8 cellular contexts compared by ENCODE assay signal in genomic region chr12:89384050-89384749, GRCh38. TPM values are rescaled to one million over a fixed set of nuclear protein-coding genes. Genes with fewer than 3 reads are reported as not detected.
A peak's percentile ranks its signal among the peaks of the same experiment; 100 is the strongest.
DNase-seq lines count a peak whose midpoint lies in the region; ATAC-seq and TF ChIP-seq lines count a peak whose summit lies in the region.

No MANE protein-coding gene starts in this region.

- no peak overlapping the region for H3K4me3 Mint-ChIP-seq in activated CD4-positive, alpha-beta memory T cell treated with anti-CD3 and anti-CD28 coated beads for 36 hours

- intact Hi-C loops in dorsolateral prefrontal cortex (cut with DNase I) (no loop called here), mucosa of descending colon (cut with DNase I, micrococcal nuclease) (no loop called here)
- intact Hi-C loops in activated CD4-positive, alpha-beta memory T cell treated with anti-CD3 and anti-CD28 coated beads for 36 hours (cut with micrococcal nuclease), result no loop called here

- peak overlapping the region in 20 of 59 donors; percentile 2 to 40 (median 8) for H3K4me3 ChIP-seq in dorsolateral prefrontal cortex
- no peak overlapping the region for H3K4me3 ChIP-seq in mucosa of descending colon

- H3K36me3 Mint-ChIP-seq in activated CD4-positive, alpha-beta memory T cell treated with anti-CD3 and anti-CD28 coated beads for 36 hours, result no peaks in the 10 kb centered on the region

- no peaks in the 10 kb centered on the region for H3K36me3 ChIP-seq in mucosa of descending colon (ENCODE audit: low read depth)

- no peak overlapping the region for H3K27ac Mint-ChIP-seq in activated CD4-positive, alpha-beta memory T cell treated with anti-CD3 and anti-CD28 coated beads for 36 hours

- peak; percentile 91 for DNase-seq in AG09319 (ENCODE audit: extremely low read depth, low read depth)
- DNase-seq in NCI-H146 (lab: John Stamatoyannopoulos, UW), result peak; percentile 83
- DNase-seq in dorsolateral prefrontal cortex, result peak; percentile 24 to 87 (median 74)
- DNase-seq in mucosa of descending colon, result peak in 2 of 3 donors; percentile 64 to 72
- DNase-seq in activated CD4-positive, alpha-beta memory T cell treated with anti-CD3 and anti-CD28 coated beads for 36 hours, result no peak
- DNase-seq in activated T-cell treated with anti-CD3 and anti-CD28 coated beads for 4 hours, result no peak
- no peak for DNase-seq in retina

- peaks cover 32% of the 10 kb centered on the region for H3K4me1 ChIP-seq in mucosa of descending colon (ENCODE audit: low read depth)

- ATAC-seq in mucosa of descending colon, result peak; percentile 71
- ATAC-seq in HG03280 (IDR thresholded peaks at IDR 0.05; ENCODE audit: unreplicated experiment), result no peak

- H3K27me3 Mint-ChIP-seq in activated CD4-positive, alpha-beta memory T cell treated with anti-CD3 and anti-CD28 coated beads for 36 hours, result no peaks in the 10 kb centered on the region

- H3K9me3 ChIP-seq in mucosa of descending colon, result no peaks in the 10 kb centered on the region

- no peaks in the 10 kb centered on the region for H3K27me3 ChIP-seq in dorsolateral prefrontal cortex

- POLR2A ChIA-PET in activated CD4-positive, alpha-beta memory T cell treated with anti-CD3 and anti-CD28 coated beads for 36 hours (lab: Charles Lee), result no interaction called here

- H3K27ac ChIP-seq in dorsolateral prefrontal cortex, result peak overlapping the region in 36 of 59 donors; percentile 6 to 83 (median 44)

- H3K9me3 Mint-ChIP-seq in activated CD4-positive, alpha-beta memory T cell treated with anti-CD3 and anti-CD28 coated beads for 36 hours, result no peaks in the 10 kb centered on the region

- CTCF ChIA-PET in activated CD4-positive, alpha-beta memory T cell treated with anti-CD3 and anti-CD28 coated beads for 36 hours (lab: Charles Lee), result interaction anchor here (1.1 kb wide), 1 partner anchor 367 kb away, joined by 4 read pairs; no protein-coding TSS in a partner anchor

- H3K4me1 Mint-ChIP-seq in activated CD4-positive, alpha-beta memory T cell treated with anti-CD3 and anti-CD28 coated beads for 36 hours (ENCODE audit: low read depth), result no peaks in the 10 kb centered on the region

- no peak for TF ChIP-seq CTCF in AG09319 (IDR thresholded peaks at IDR 0.05; ENCODE audit: low read depth, low read length)
- TF ChIP-seq CTCF in dorsolateral prefrontal cortex (IDR thresholded peaks at IDR 0.05 in 54 of 56, conservative IDR thresholded peaks at IDR 0.05 in 2 of 56; ENCODE audit: low read depth in 1 of 56, partially characterized antibody in 56 of 56), result no peak
- no peak for TF ChIP-seq CTCF in mucosa of descending colon (IDR thresholded peaks at IDR 0.05)

RNA-seq across cellular contexts. Expression of gene DUSP6, which starts 31.9 kb away (rescaled TPM):
- total RNA-seq in dorsolateral prefrontal cortex, result 10 to 100 TPM in 119 of 120 experiments, 1 to 10 TPM in 1; 8.1 to 87.8 (median 26.2) TPM
- total RNA-seq in mucosa of descending colon, result 10 to 100 TPM; 56.6 to 82.1 (median 65.0) TPM
- 10 to 100 TPM; 86.7 to 87.9 TPM for total RNA-seq in activated CD4-positive, alpha-beta memory T cell treated with anti-CD3 and anti-CD28 coated beads for 36 hours

Comparison
In these comparisons a context has a peak if more than half of its experiments do, and no peak if none do; other contexts are left out.
1. DNase-seq: peak in AG09319 (single experiment), NCI-H146 (single experiment), dorsolateral prefrontal cortex (10 of 10) and mucosa of descending colon (2 of 3); none in activated CD4-positive, alpha-beta memory T cell treated with anti-CD3 and anti-CD28 coated beads for 36 hours (single experiment), activated T-cell treated with anti-CD3 and anti-CD28 coated beads for 4 hours (single experiment) and retina (single experiment).